34 cellular contexts compared by ENCODE assay signal in the genomic region with DNA sequence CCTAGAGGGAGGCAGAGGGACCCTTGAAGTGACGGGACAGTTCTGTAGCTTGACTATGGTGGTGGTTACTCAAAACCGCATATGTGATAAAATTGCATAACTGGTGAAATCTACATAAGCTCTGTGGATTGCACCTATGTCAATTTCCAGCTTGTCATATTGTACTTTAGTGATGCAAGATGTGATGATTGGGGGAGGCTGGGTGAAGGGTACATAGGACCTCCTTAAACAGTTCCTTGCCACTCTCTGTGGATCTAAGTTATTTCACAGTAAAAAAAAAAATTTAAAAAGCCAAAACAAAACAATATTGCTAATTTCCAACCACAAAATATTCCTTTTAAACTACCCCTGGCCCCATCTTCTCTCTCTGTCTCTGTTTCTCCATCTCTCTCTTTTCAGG.
"Had no signal": no experiment of that assay in that cellular context is flagged by ENCODE, and none has a peak within 500 bp of the region (broad histone marks: within the 10 kb centered on the region; RNA-seq: fewer than 3 reads in every experiment).

No MANE protein-coding gene starts in this region.

- H3K4me3 ChIP-seq: ascending aorta, cardiac muscle cell had no signal

- DNase-seq: activated B cell treated with CpG ODN at 0.5 μM for 24 hours; activated CD4-positive, alpha-beta memory T cell treated with anti-CD3 and anti-CD28 coated beads for 36 hours; activated CD4-positive, alpha-beta T cell treated with anti-CD3 and anti-CD28 coated beads for 4 hours; activated CD4-positive, alpha-beta T cell treated with anti-CD3 and anti-CD28 coated beads, Interleukin-2, amount 10 ng/mL, durations not matched to agents 24 days and 14 days; activated CD4-positive, alpha-beta T cell treated with anti-CD3 and anti-CD28 coated beads, Interleukin-2, amount 50 U/mL, for 1 hour; activated CD4-positive, alpha-beta T cell treated with anti-CD3 and anti-CD28 coated beads, Interleukin-2, amount 50 U/mL, for 4 hours; activated CD4-positive, CD25-positive, alpha-beta regulatory T cell treated with anti-CD3 and anti-CD28 coated beads, Interleukin-2, amount 50 U/mL, for 72 hours; activated CD8-positive, alpha-beta memory T cell treated with anti-CD3 and anti-CD28 coated beads, Interleukin-2, amount 50 U/mL, for 4 hours; activated CD8-positive, alpha-beta T cell treated with anti-CD3 and anti-CD28 coated beads for 36 hours; activated effector memory CD4-positive, alpha-beta T cell treated with anti-CD3 and anti-CD28 coated beads, Interleukin-2, amount 50 U/mL, for 16 hours; activated gamma-delta T cell treated with Interleukin-2 at 50 U/mL for 16 hours; activated naive CD4-positive, alpha-beta T cell; activated naive CD4-positive, alpha-beta T cell treated with anti-CD3 and anti-CD28 coated beads for 36 hours; activated naive CD4-positive, alpha-beta T cell treated with anti-CD3 and anti-CD28 coated beads, Interleukin-2, amount 50 U/mL, for 16 hours; activated naive CD8-positive, alpha-beta T cell treated with anti-CD3 and anti-CD28 coated beads for 36 hours; activated T-cell treated with anti-CD3 and anti-CD28 coated beads for 4 hours; activated T-cell treated with anti-CD3 and anti-CD28 coated beads, Interleukin-2, amount 50 U/mL, for 1 hour; activated T-cell treated with anti-CD3 and anti-CD28 coated beads, Interleukin-2, amount 50 U/mL, for 4 hours; activated T-cell treated with anti-CD3 and anti-CD28 coated beads, Interleukin-2, amount 50 U/mL, for 72 hours; amygdala; anterior cingulate cortex; caudate nucleus; cerebellar nuclear complex; T-helper 2 cell; T-helper 9 cell had no signal

- H3K9me3 Mint-ChIP-seq: activated T-cell treated with anti-CD3 and anti-CD28 coated beads, Interleukin-2, amount 50 U/mL, for 4 hours; activated T-helper 1 cell treated with anti-CD3 and anti-CD28 coated beads, Interleukin-12 subunit alpha, Interleukin-12 subunit beta, Interleukin-2, Interleukin-4 antibody, amounts not matched to agents 30 ng/mL and 10 ng/mL and 1 ng/mL, durations not matched to agents 14 hours and 24 hours and 36 hours; activated T-helper 17 cell treated with anti-CD3 and anti-CD28 coated beads, Interleukin-2, amount 50 U/mL, for 72 hours; central memory CD8-positive, alpha-beta T cell; T-helper 1 cell treated with Interleukin-12 subunit alpha and Interleukin-12 subunit beta and Interleukin-4 antibody, amounts not matched to agents 30 μg/mL and 1 μg/mL, for 36 hours; T-helper 2 cell treated with Interferon-gamma antibody and Interleukin-4, amounts not matched to agents 5 μg/mL and 100 μg/mL, for 36 hours had no signal

- H3K4me1 Mint-ChIP-seq: activated B cell treated with CpG ODN at 0.5 μM for 24 hours; activated CD4-positive, alpha-beta T cell treated with anti-CD3 and anti-CD28 coated beads, Interleukin-2, amount 10 ng/mL, durations not matched to agents 24 days and 14 days; activated naive CD8-positive, alpha-beta T cell treated with anti-CD3 and anti-CD28 coated beads for 36 hours; activated T-helper 17 cell treated with anti-CD3 and anti-CD28 coated beads, Interleukin-2, amount 50 U/mL, for 72 hours; central memory CD8-positive, alpha-beta T cell had no signal

- H3K36me3 Mint-ChIP-seq: activated CD4-positive, alpha-beta memory T cell treated with anti-CD3 and anti-CD28 coated beads for 36 hours; activated naive CD8-positive, alpha-beta T cell treated with anti-CD3 and anti-CD28 coated beads for 36 hours; brain had no signal

- H3K27ac Mint-ChIP-seq: activated B cell treated with CpG ODN at 0.5 μM for 24 hours; activated CD4-positive, alpha-beta memory T cell treated with anti-CD3 and anti-CD28 coated beads for 36 hours; activated CD4-positive, alpha-beta T cell treated with anti-CD3 and anti-CD28 coated beads, Interleukin-2, amount 10 ng/mL, durations not matched to agents 24 days and 14 days; activated CD8-positive, alpha-beta T cell treated with anti-CD3 and anti-CD28 coated beads for 36 hours; activated naive CD4-positive, alpha-beta T cell treated with anti-CD3 and anti-CD28 coated beads for 36 hours; activated naive CD4-positive, alpha-beta T cell treated with anti-CD3 and anti-CD28 coated beads, Interleukin-2, amount 50 U/mL, for 72 hours; activated naive CD8-positive, alpha-beta T cell treated with anti-CD3 and anti-CD28 coated beads for 36 hours; activated T-cell treated with anti-CD3 and anti-CD28 coated beads, Interleukin-2, amount 50 U/mL, for 72 hours; activated T-helper 1 cell treated with anti-CD3 and anti-CD28 coated beads, Interleukin-12 subunit alpha, Interleukin-12 subunit beta, Interleukin-2, Interleukin-4 antibody, amounts not matched to agents 30 ng/mL and 10 ng/mL and 1 ng/mL, durations not matched to agents 14 hours and 24 hours and 36 hours; activated T-helper 17 cell treated with anti-CD3 and anti-CD28 coated beads, Interleukin-2, amount 50 U/mL, for 72 hours; brain; T-helper 1 cell treated with Interleukin-12 subunit alpha and Interleukin-12 subunit beta and Interleukin-4 antibody, amounts not matched to agents 30 μg/mL and 1 μg/mL, for 36 hours; T-helper 2 cell treated with Interferon-gamma antibody and Interleukin-4, amounts not matched to agents 5 μg/mL and 100 μg/mL, for 36 hours had no signal

- H3K4me3 Mint-ChIP-seq: activated B cell treated with CpG ODN at 0.5 μM for 24 hours; activated CD4-positive, alpha-beta memory T cell treated with anti-CD3 and anti-CD28 coated beads for 36 hours; activated CD4-positive, alpha-beta T cell treated with anti-CD3 and anti-CD28 coated beads, Interleukin-2, amount 10 ng/mL, durations not matched to agents 24 days and 14 days; activated CD8-positive, alpha-beta T cell treated with anti-CD3 and anti-CD28 coated beads for 36 hours; activated naive CD4-positive, alpha-beta T cell treated with anti-CD3 and anti-CD28 coated beads for 36 hours; activated naive CD8-positive, alpha-beta T cell treated with anti-CD3 and anti-CD28 coated beads for 36 hours; activated T-cell treated with anti-CD3 and anti-CD28 coated beads, Interleukin-2, amount 50 U/mL, for 4 hours; activated T-cell treated with anti-CD3 and anti-CD28 coated beads, Interleukin-2, amount 50 U/mL, for 72 hours; activated T-helper 1 cell treated with anti-CD3 and anti-CD28 coated beads, Interleukin-12 subunit alpha, Interleukin-12 subunit beta, Interleukin-2, Interleukin-4 antibody, amounts not matched to agents 30 ng/mL and 10 ng/mL and 1 ng/mL, durations not matched to agents 14 hours and 24 hours and 36 hours; activated T-helper 17 cell treated with anti-CD3 and anti-CD28 coated beads, Interleukin-2, amount 50 U/mL, for 72 hours; brain; central memory CD8-positive, alpha-beta T cell; T-helper 1 cell treated with Interleukin-12 subunit alpha and Interleukin-12 subunit beta and Interleukin-4 antibody, amounts not matched to agents 30 μg/mL and 1 μg/mL, for 36 hours; T-helper 2 cell treated with Interferon-gamma antibody and Interleukin-4, amounts not matched to agents 5 μg/mL and 100 μg/mL, for 36 hours had no signal

- ATAC-seq: activated CD8-positive, alpha-beta T cell treated with anti-CD3 and anti-CD28 coated beads for 36 hours; activated naive CD4-positive, alpha-beta T cell treated with anti-CD3 and anti-CD28 coated beads, Interleukin-2, amount 50 U/mL, for 72 hours; activated T-cell treated with anti-CD3 and anti-CD28 coated beads, Interleukin-2, amount 50 U/mL, for 4 hours; activated T-cell treated with anti-CD3 and anti-CD28 coated beads, Interleukin-2, amount 50 U/mL, for 72 hours; activated T-helper 17 cell treated with anti-CD3 and anti-CD28 coated beads, Interleukin-2, amount 50 U/mL, for 72 hours had no signal
